8 cellular contexts compared by ENCODE assay signal in the genomic region with DNA sequence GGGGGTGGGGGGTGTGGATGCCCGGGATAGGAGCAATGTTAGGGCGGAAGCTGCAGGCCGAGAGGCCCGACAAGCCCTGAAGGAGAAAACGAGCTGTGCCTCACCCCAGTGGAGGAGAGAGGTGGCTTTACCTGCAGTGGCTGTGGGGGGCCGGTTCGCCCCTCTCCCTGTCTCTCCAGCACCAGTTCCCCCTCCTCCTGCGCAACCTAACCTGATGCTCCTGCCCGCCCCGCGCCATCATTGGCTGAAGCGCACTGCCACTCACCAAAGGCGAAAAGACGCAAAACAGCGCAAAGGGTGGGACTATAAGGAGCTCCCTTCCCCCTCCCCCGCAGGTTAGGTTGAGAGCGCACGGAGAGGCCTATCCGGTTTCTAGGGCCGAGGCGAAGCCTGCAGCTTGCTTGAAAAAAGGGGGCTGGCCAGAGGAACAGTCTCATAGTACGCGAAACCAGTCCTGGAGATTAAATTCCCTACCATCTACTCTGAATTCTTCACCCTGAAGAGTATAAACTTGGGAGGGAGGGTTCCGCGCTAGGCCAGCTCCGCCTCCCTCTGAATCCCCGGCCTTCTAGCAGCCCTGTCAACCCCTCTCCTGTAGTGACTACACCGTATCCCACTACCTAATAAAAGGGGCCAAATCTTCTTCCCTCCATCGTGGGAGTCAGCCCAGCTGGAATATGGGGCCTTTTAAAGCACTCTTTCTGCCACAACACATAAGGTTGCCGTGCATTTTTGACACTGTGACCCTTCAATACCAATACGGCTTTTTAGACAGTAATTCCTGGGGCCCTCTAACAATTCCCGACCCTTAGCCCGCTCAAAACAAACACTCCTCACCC. TPM values are rescaled to one million over a fixed set of nuclear protein-coding genes. Genes with fewer than 3 reads are reported as not detected.
DNase-seq lines count a peak whose midpoint lies in the region; ATAC-seq and TF ChIP-seq lines count a peak whose summit lies in the region.

No MANE protein-coding gene starts in this region.

- H3K27ac ChIP-seq in epithelial cell of prostate = peak overlapping the region; percentile 80

- peaks cover 11% of the 10 kb centered on the region for H3K4me1 ChIP-seq in mucosa of descending colon (ENCODE audit: low read depth)

- no peaks in the 10 kb centered on the region for H3K9me3 ChIP-seq in mucosa of descending colon

- peaks cover 51 to 52% (median 52%) of the 10 kb centered on the region in 3 donors for H3K4me1 Mint-ChIP-seq in IgD-negative memory B cell

- H3K27ac Mint-ChIP-seq in IgD-negative memory B cell = peak overlapping the region; percentile 87 to 98 (median 98)

- H3K36me3 ChIP-seq in mucosa of descending colon (ENCODE audit: low read depth) = no peaks in the 10 kb centered on the region

- peak; percentile 97 for DNase-seq in DMS153 (lab: John Stamatoyannopoulos, UW)
- DNase-seq in OCI-M1 (lab: John Stamatoyannopoulos, UW) = peak; percentile 98
- DNase-seq in activated T-cell treated with anti-CD3 and anti-CD28 coated beads for 48 hours (ENCODE audit: low read depth) = peak; percentile 95
- peak; percentile 95 for DNase-seq in epithelial cell of prostate (ENCODE audit: low read depth, low spot score)
- DNase-seq in mucosa of descending colon = peak; percentile 99 to 100 (median 99)
- DNase-seq in stimulated activated CD8-positive, alpha-beta memory T cell treated with anti-CD3 and anti-CD28 coated beads, Interleukin-4, amount 100 ng/mL, for 1 hour (ENCODE audit: low read depth in 2 of 2, low spot score in 1 of 2) = peak; percentile 96 to 97

- ATAC-seq in GM21576 (IDR thresholded peaks at IDR 0.05; ENCODE audit: unreplicated experiment) (peak; percentile 98), mucosa of descending colon (peak; percentile 100)

- intact Hi-C loops in mucosa of descending colon (cut with DNase I, micrococcal nuclease) = no loop called here

- H3K4me3 Mint-ChIP-seq in IgD-negative memory B cell = peak overlapping the region; percentile 93 to 99 (median 97)

- peak overlapping the region; percentile 74 for H3K4me3 ChIP-seq in mucosa of descending colon

- TF ChIP-seq CTCF in mucosa of descending colon (IDR thresholded peaks at IDR 0.05) = no peak

- peaks cover 7% of the 10 kb centered on the region for H3K36me3 Mint-ChIP-seq in IgD-negative memory B cell

- no peaks in the 10 kb centered on the region for H3K27me3 Mint-ChIP-seq in IgD-negative memory B cell

- no peaks in the 10 kb centered on the region for H3K9me3 Mint-ChIP-seq in IgD-negative memory B cell

RNA-seq across cellular contexts. Expression of a gene that starts 18.6 kb away (rescaled TPM):
- 44.4 TPM for polyA plus RNA-seq in IgD-negative memory B cell
- total RNA-seq in mucosa of descending colon = 10 to 100 TPM; 54.3 to 69.1 (median 60.5) TPM

RNA-seq across cellular contexts. Expression of a gene that starts 39.5 kb away (rescaled TPM):
- 8.2 TPM for polyA plus RNA-seq in IgD-negative memory B cell
- 10 to 100 TPM; 18.9 to 29.1 (median 19.1) TPM for total RNA-seq in mucosa of descending colon

RNA-seq across cellular contexts. Expression of a gene that starts 39.7 kb away (rescaled TPM):
- 91.0 TPM for polyA plus RNA-seq in IgD-negative memory B cell
- 10 to 100 TPM; 72.9 to 91.6 (median 78.4) TPM for total RNA-seq in mucosa of descending colon

RNA-seq across cellular contexts. Expression of a gene that starts 53.5 kb away (rescaled TPM):
- polyA plus RNA-seq in IgD-negative memory B cell = 66.7 TPM
- 10 to 100 TPM; 36.5 to 63.3 (median 48.1) TPM for total RNA-seq in mucosa of descending colon

Comparison
In these comparisons a context has a peak if more than half of its experiments do, and no peak if none do; other contexts are left out.
1. Peak in every context shown above with its lines: DNase-seq, ATAC-seq, H3K4me3 ChIP-seq and H3K27ac ChIP-seq.